Comparison of ENCODE assay signal across 9 cellular contexts in the genomic region with DNA sequence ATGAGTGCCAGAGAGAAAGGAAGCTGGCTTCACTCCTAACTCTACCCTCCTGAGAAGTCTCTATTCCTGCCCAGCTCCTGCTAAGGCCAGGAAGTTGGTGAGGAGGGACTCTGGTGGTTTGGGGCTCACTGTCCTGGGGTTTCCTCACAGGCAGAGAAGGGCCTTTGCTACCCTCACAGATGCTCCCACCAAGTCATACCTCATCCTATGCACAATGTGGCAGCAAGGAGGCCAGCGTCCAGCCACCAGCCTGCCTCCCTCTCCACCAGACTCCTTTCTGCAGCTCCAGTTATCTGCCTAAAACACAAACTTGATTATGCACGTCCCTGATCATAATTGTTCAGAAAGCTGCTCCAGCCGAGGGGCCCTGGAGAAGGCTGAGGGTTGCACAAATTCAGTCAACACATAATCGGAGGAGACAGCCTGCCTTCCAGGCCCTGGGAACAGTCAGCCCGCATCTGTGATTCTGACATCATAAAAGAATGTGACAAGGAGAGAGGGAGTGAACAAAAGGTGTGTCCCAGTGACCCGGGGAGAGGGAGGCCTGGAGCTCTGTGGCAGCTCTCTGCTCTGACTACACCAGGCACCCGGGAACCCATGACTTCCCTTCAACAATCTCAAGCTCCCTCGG. TPM values are rescaled to one million over a fixed set of nuclear protein-coding genes. Genes with fewer than 3 reads are reported as not detected.
A peak's percentile ranks its signal among the peaks of the same experiment; 100 is the strongest.
DNase-seq lines count a peak whose midpoint lies in the region; ATAC-seq and TF ChIP-seq lines count a peak whose summit lies in the region.
"Had no signal": no experiment of that assay in that cellular context is flagged by ENCODE, and none has a peak within 500 bp of the region (broad histone marks: within the 10 kb centered on the region; RNA-seq: fewer than 3 reads in every experiment).

No MANE protein-coding gene starts in this region.

- CTCF ChIA-PET in CD4-positive, alpha-beta memory T cell (lab: Charles Lee; ENCODE audit: partially characterized antibody), result interaction anchor here (5.4 kb wide), 1 partner anchor 13 kb away, joined by 27 read pairs; no protein-coding TSS in a partner anchor

- H3K27ac ChIP-seq in ACC112 (ENCODE audit: low read depth, low read length) (peak overlapping the region; percentile 76), SK-N-MC (peak overlapping the region; percentile 84)
- H3K27ac ChIP-seq in CD4-positive, alpha-beta memory T cell (ENCODE audit: low read depth, low read length), result no peak overlapping the region

- no peaks in the 10 kb centered on the region for H3K9me3 ChIP-seq in SK-N-MC (ENCODE audit: low read depth, low read length)
- no peaks in the 10 kb centered on the region for H3K9me3 ChIP-seq in CD4-positive, alpha-beta memory T cell (ENCODE audit: control insufficient read depth in 1 of 2, low read length in 2 of 2)

- H3K4me3 ChIP-seq in ACC112 (ENCODE audit: low read depth, low read length) (no peak overlapping the region), SK-N-MC (peak overlapping the region; percentile 40), fibroblast of the aortic adventitia (ENCODE audit: low read depth, low read length) (no peak overlapping the region)
- H3K4me3 ChIP-seq in CD4-positive, alpha-beta memory T cell (ENCODE audit: low read length in 2 of 2), result no peak overlapping the region

- H2AFZ ChIP-seq in ACC112 (ENCODE audit: low read length, unreplicated experiment), result peak overlapping the region; percentile 69

- no peaks in the 10 kb centered on the region for H3K36me3 ChIP-seq in ACC112 (ENCODE audit: insufficient read depth, low read length)
- no peaks in the 10 kb centered on the region for H3K36me3 ChIP-seq in SK-N-MC (ENCODE audit: insufficient read depth, low read length)
- no peaks in the 10 kb centered on the region for H3K36me3 ChIP-seq in CD4-positive, alpha-beta memory T cell (ENCODE audit: insufficient read depth, low read length)

- ATAC-seq in GM21447 (IDR thresholded peaks at IDR 0.05; ENCODE audit: unreplicated experiment), result no peak
- ATAC-seq in stimulated activated naive B cell treated with anti-CD40 and anti-IgM and Interleukin-4, amounts not matched to agents 10 μg/mL and 1 μg/mL and 100 μg/mL, for 72 hours (replicated peaks), result no peak

- H3K4me3 Mint-ChIP-seq in CD4-positive, alpha-beta memory T cell, result no peak overlapping the region
- H3K4me3 Mint-ChIP-seq in stimulated activated naive B cell treated with anti-CD40 and anti-IgM and Interleukin-4, amounts not matched to agents 10 μg/mL and 1 μg/mL and 100 μg/mL, for 72 hours, result no peak overlapping the region
- H3K4me3 Mint-ChIP-seq: CD4-positive, CD25-positive, alpha-beta regulatory T cell had no signal

- H3K36me3 Mint-ChIP-seq in CD4-positive, alpha-beta memory T cell, result no peaks in the 10 kb centered on the region
- H3K36me3 Mint-ChIP-seq in stimulated activated naive B cell treated with anti-CD40 and anti-IgM and Interleukin-4, amounts not matched to agents 10 μg/mL and 1 μg/mL and 100 μg/mL, for 72 hours, result peaks cover 0 to 1% of the 10 kb centered on the region in 2 donors
- H3K36me3 Mint-ChIP-seq: CD4-positive, CD25-positive, alpha-beta regulatory T cell had no signal

- intact Hi-C loops in CD4-positive, alpha-beta memory T cell (cut with micrococcal nuclease), result no loop called here

- H3K4me1 ChIP-seq in ACC112 (ENCODE audit: control insufficient read depth, insufficient read depth, low read length, unreplicated experiment), result peaks cover 82% of the 10 kb centered on the region
- H3K4me1 ChIP-seq in CD4-positive, alpha-beta memory T cell (ENCODE audit: insufficient read depth, low read length), result peaks cover 11% of the 10 kb centered on the region

- peaks cover 4 to 19% (median 13%) of the 10 kb centered on the region in 4 donors for H3K4me1 Mint-ChIP-seq in CD4-positive, alpha-beta memory T cell
- peaks cover 0 to 6% of the 10 kb centered on the region in 2 donors for H3K4me1 Mint-ChIP-seq in stimulated activated naive B cell treated with anti-CD40 and anti-IgM and Interleukin-4, amounts not matched to agents 10 μg/mL and 1 μg/mL and 100 μg/mL, for 72 hours

- no peaks in the 10 kb centered on the region for H3K9me3 Mint-ChIP-seq in CD4-positive, alpha-beta memory T cell
- H3K9me3 Mint-ChIP-seq in stimulated activated naive B cell treated with anti-CD40 and anti-IgM and Interleukin-4, amounts not matched to agents 10 μg/mL and 1 μg/mL and 100 μg/mL, for 72 hours, result peaks cover 3 to 6% of the 10 kb centered on the region in 2 donors
- H3K9me3 Mint-ChIP-seq: CD4-positive, CD25-positive, alpha-beta regulatory T cell had no signal

- H3K27ac Mint-ChIP-seq in CD4-positive, alpha-beta memory T cell, result peak overlapping the region in 1 of 7 donors; percentile 37
- H3K27ac Mint-ChIP-seq in stimulated activated naive B cell treated with anti-CD40 and anti-IgM and Interleukin-4, amounts not matched to agents 10 μg/mL and 1 μg/mL and 100 μg/mL, for 72 hours, result no peak overlapping the region
- H3K27ac Mint-ChIP-seq: CD4-positive, CD25-positive, alpha-beta regulatory T cell had no signal

- no peaks in the 10 kb centered on the region for H3K79me2 ChIP-seq in ACC112 (ENCODE audit: control insufficient read depth, insufficient read depth, low read length, unreplicated experiment)

- no peak for TF ChIP-seq CTCF in fibroblast of the aortic adventitia (IDR thresholded peaks at IDR 0.05; ENCODE audit: insufficient read depth, low read length)

- no peak for DNase-seq in SK-N-MC (ENCODE audit: low read depth, low spot score)
- DNase-seq in fibroblast of the aortic adventitia (ENCODE audit: low read depth), result peak; percentile 52
- peak; percentile 56 for DNase-seq in non-pigmented ciliary epithelial cell (ENCODE audit: low read depth)
- no peak for DNase-seq in DMS153 treated with DMSO at 0.1 percent for 48 hours (lab: John Stamatoyannopoulos, UW; ENCODE audit: unreplicated experiment)
- DNase-seq in CD4-positive, alpha-beta memory T cell, result no peak
- DNase-seq in stimulated activated naive B cell treated with anti-CD40 and anti-IgM and Interleukin-4, amounts not matched to agents 10 μg/mL and 1 μg/mL and 100 μg/mL, for 72 hours, result no peak
- DNase-seq: CD4-positive, CD25-positive, alpha-beta regulatory T cell had no signal

- POLR2A ChIA-PET in CD4-positive, alpha-beta memory T cell (lab: Charles Lee; ENCODE audit: partially characterized antibody), result interaction anchor here (1.1 kb wide), 1 partner anchor 18 kb away, joined by 3 read pairs; no protein-coding TSS in a partner anchor

- H3K27me3 Mint-ChIP-seq in CD4-positive, alpha-beta memory T cell, result peaks cover 1 to 2% of the 10 kb centered on the region in 2 donors
- H3K27me3 Mint-ChIP-seq in stimulated activated naive B cell treated with anti-CD40 and anti-IgM and Interleukin-4, amounts not matched to agents 10 μg/mL and 1 μg/mL and 100 μg/mL, for 72 hours, result peaks cover 5 to 12% of the 10 kb centered on the region in 2 donors
- H3K27me3 Mint-ChIP-seq: CD4-positive, CD25-positive, alpha-beta regulatory T cell had no signal

- H3K27me3 ChIP-seq in ACC112 (ENCODE audit: insufficient read depth, low read length), result no peaks in the 10 kb centered on the region
- H3K27me3 ChIP-seq in CD4-positive, alpha-beta memory T cell (ENCODE audit: insufficient read depth, low read length), result no peaks in the 10 kb centered on the region

- H3K9ac ChIP-seq in SK-N-MC (ENCODE audit: insufficient read length), result no peak overlapping the region

RNA-seq across cellular contexts. Expression of a gene that starts 28.8 kb away (rescaled TPM):
- 94.3 and 334 TPM in 2 replicates for total RNA-seq in fibroblast of the aortic adventitia (ENCODE audit: low replicate concordance)
- under 1 TPM in 1 of 2 experiments, not detected in 1; 0.89 TPM for total RNA-seq in CD4-positive, alpha-beta memory T cell
- polyA plus RNA-seq in CD4-positive, alpha-beta memory T cell, result 1 to 10 TPM; 2.9 to 3.1 TPM
- total RNA-seq: CD4-positive, CD25-positive, alpha-beta regulatory T cell had no signal

Comparison
In these comparisons a context has a peak if more than half of its experiments do, and no peak if none do; other contexts are left out.
1. DNase-seq: peak in fibroblast of the aortic adventitia (single experiment) and non-pigmented ciliary epithelial cell (single experiment); none in SK-N-MC (single experiment), DMS153 treated with DMSO at 0.1 percent for 48 hours (single experiment), CD4-positive, alpha-beta memory T cell (0 of 5) and stimulated activated naive B cell treated with anti-CD40 and anti-IgM and Interleukin-4, amounts not matched to agents 10 μg/mL and 1 μg/mL and 100 μg/mL, for 72 hours (single experiment).
2. RNA of a gene that starts 28.8 kb away (total RNA-seq): 94.3 to 334 TPM in fibroblast of the aortic adventitia; 0.89 TPM in CD4-positive, alpha-beta memory T cell; every median in the first group is over 10 times any median in the second.